ENCODE assay signal across 8 cellular contexts in genomic region chr7:100897111-100897608, GRCh38. TPM values are rescaled to one million over a fixed set of nuclear protein-coding genes. Genes with fewer than 3 reads are reported as not detected.
DNase-seq lines count a peak whose midpoint lies in the region; ATAC-seq and TF ChIP-seq lines count a peak whose summit lies in the region.

No MANE protein-coding gene starts in this region.

- H3K4ac ChIP-seq in neuronal stem cell (ENCODE audit: low read length), result no peak overlapping the region

- no peaks in the 10 kb centered on the region for H3K9me3 ChIP-seq in neuronal stem cell (replicated peaks in 1 of 2; ENCODE audit: control insufficient read depth in 2 of 2, insufficient read depth in 1 of 2, low read depth in 1 of 2, low read length in 2 of 2)

- DNase-seq in COLO668 (lab: John Stamatoyannopoulos, UW; ENCODE audit: unreplicated experiment) (peak; percentile 51), MV-4-11 (lab: John Stamatoyannopoulos, UW) (peak; percentile 18), activated T-cell treated with anti-CD3 and anti-CD28 coated beads for 48 hours (ENCODE audit: low read depth) (peak; percentile 51), fibroblast of pulmonary artery (ENCODE audit: low read depth) (no peak), neuronal stem cell (ENCODE audit: low spot score) (no peak)

- H4K8ac ChIP-seq in neuronal stem cell (ENCODE audit: low read depth, low read length), result no peak overlapping the region

- H3K4me2 ChIP-seq in neuronal stem cell (ENCODE audit: insufficient read depth, low read length, poor library complexity, severe bottlenecking), result peak overlapping the region; percentile 83

- H3K79me1 ChIP-seq in neuronal stem cell (ENCODE audit: low read depth, low read length), result no peaks in the 10 kb centered on the region

- H3K4me3 ChIP-seq in fibroblast of pulmonary artery (replicated peaks; ENCODE audit: low read depth, low read length) (no peak overlapping the region), neuronal stem cell (ENCODE audit: low read length in 2 of 2) (peak overlapping the region; percentile 33 to 76)

- H2BK5ac ChIP-seq in neuronal stem cell (ENCODE audit: low read length), result no peak overlapping the region

- H2AFZ ChIP-seq in neuronal stem cell (ENCODE audit: low read length), result peak overlapping the region; percentile 84

- H3K27ac ChIP-seq in neuronal stem cell (replicated peaks; ENCODE audit: low read length), result no peak overlapping the region

- no peak overlapping the region for H2BK120ac ChIP-seq in neuronal stem cell (ENCODE audit: low read depth, low read length)

- H3K14ac ChIP-seq in neuronal stem cell (ENCODE audit: low read length), result no peak overlapping the region

- H4K91ac ChIP-seq in neuronal stem cell (ENCODE audit: low read depth, low read length, poor library complexity), result no peak overlapping the region

- H3K4me1 ChIP-seq in neuronal stem cell (ENCODE audit: control insufficient read depth in 2 of 2, insufficient read depth in 1 of 2, low read depth in 1 of 2, low read length in 2 of 2), result peaks cover 17% of the 10 kb centered on the region in 2 donors

- peak overlapping the region; percentile 71 for H3K9ac ChIP-seq in neuronal stem cell (ENCODE audit: low read depth, low read length, poor library complexity)

- H3K23ac ChIP-seq in neuronal stem cell (ENCODE audit: low read depth, low read length, poor library complexity), result peak overlapping the region; percentile 8

- H3K18ac ChIP-seq in neuronal stem cell (ENCODE audit: low read length), result no peak overlapping the region

- H2AK5ac ChIP-seq in neuronal stem cell (ENCODE audit: low read depth, low read length), result no peak overlapping the region

- no CpG with 5 or more reads among the region's 35 CpGs for WGBS in neuronal stem cell (ENCODE audit: extremely low coverage in 2 of 2, insufficient read length in 2 of 2, insufficient replicate concordance in 1 of 2), 2 donors

- H3K36me3 ChIP-seq in neuronal stem cell (replicated peaks in 1 of 2; ENCODE audit: control insufficient read depth in 2 of 2, insufficient read depth in 2 of 2, low read length in 2 of 2), result no peaks in the 10 kb centered on the region

- no peak overlapping the region for H2BK15ac ChIP-seq in neuronal stem cell (ENCODE audit: low read length)

- ATAC-seq in HG02642 (IDR thresholded peaks at IDR 0.05; ENCODE audit: poor library complexity, unreplicated experiment) (no peak), GM18909 (IDR thresholded peaks at IDR 0.05; ENCODE audit: poor library complexity, unreplicated experiment) (no peak), HG02973 (IDR thresholded peaks at IDR 0.05; ENCODE audit: unreplicated experiment) (no peak)

- TF ChIP-seq CTCF in fibroblast of pulmonary artery (IDR thresholded peaks at IDR 0.05; ENCODE audit: low read length, missing control alignments), result peak; percentile 56

- no peak overlapping the region for H2BK12ac ChIP-seq in neuronal stem cell (ENCODE audit: low read length)

- H3K27me3 ChIP-seq in neuronal stem cell (ENCODE audit: control insufficient read depth in 3 of 3, insufficient read depth in 3 of 3, low read depth in 1 of 3, low read length in 3 of 3), result peaks cover 15 to 26% (median 24%) of the 10 kb centered on the region in 3 experiments

RNA-seq across cellular contexts. Expression of gene ACHE, which starts 1.5 kb away (rescaled TPM):
- 2.0 TPM for polyA plus RNA-seq in neuronal stem cell (2013, experiment 1 of 2)
- polyA plus RNA-seq in neuronal stem cell (2013, experiment 2 of 2), result 2.0 TPM

RNA-seq across cellular contexts. Expression of gene UFSP1, which starts 7.6 kb away (rescaled TPM):
- polyA plus RNA-seq in neuronal stem cell (2013, experiment 1 of 2), result 1.1 TPM
- polyA plus RNA-seq in neuronal stem cell (2013, experiment 2 of 2), result 1.0 TPM

RNA-seq across cellular contexts. Expression of gene SRRT, which starts 22.3 kb away (rescaled TPM):
- polyA plus RNA-seq in neuronal stem cell (2013, experiment 1 of 2), result 97.6 TPM
- 99.4 TPM for polyA plus RNA-seq in neuronal stem cell (2013, experiment 2 of 2)

RNA-seq across cellular contexts. Expression of gene TRIP6, which starts 30.0 kb away (rescaled TPM):
- polyA plus RNA-seq in neuronal stem cell (2013, experiment 1 of 2), result 34.6 TPM
- polyA plus RNA-seq in neuronal stem cell (2013, experiment 2 of 2), result 35.8 TPM

RNA-seq across cellular contexts. Expression of gene SLC12A9, which starts 44.6 kb away (rescaled TPM):
- polyA plus RNA-seq in neuronal stem cell (2013, experiment 1 of 2), result 11.0 TPM
- 9.5 TPM for polyA plus RNA-seq in neuronal stem cell (2013, experiment 2 of 2)

Comparison
In these comparisons a context has a peak if more than half of its experiments do, and no peak if none do; other contexts are left out.
1. DNase-seq: peak in COLO668 (single experiment), MV-4-11 (single experiment) and activated T-cell treated with anti-CD3 and anti-CD28 coated beads for 48 hours (single experiment); none in fibroblast of pulmonary artery (single experiment) and neuronal stem cell (single experiment).